11 cellular contexts compared by ENCODE assay signal in the genomic region with DNA sequence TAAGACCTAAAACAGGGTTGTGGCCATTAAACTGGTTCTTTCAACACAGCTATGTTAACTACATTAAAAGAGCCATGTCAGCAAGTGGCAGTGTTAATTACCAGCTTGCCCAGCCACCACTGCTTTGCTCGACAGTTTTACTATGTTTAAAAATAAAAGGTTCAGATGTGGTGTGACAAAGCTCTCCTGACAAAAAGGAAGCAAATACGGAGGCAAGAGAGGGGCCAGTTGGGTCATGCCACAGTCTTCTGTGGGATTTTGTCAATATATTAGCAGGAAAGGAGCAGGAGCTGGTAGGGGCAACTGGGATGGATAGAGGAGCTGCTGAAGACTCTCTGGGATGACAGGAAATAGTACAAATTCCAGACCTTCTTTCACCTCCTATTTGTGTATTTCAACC.
DNase-seq lines count a peak whose midpoint lies in the region; ATAC-seq, FAIRE-seq and TF ChIP-seq lines count a peak whose summit lies in the region.
"Had no signal": no experiment of that assay in that cellular context is flagged by ENCODE, and none has a peak within 500 bp of the region (broad histone marks: within the 10 kb centered on the region; RNA-seq: fewer than 3 reads in every experiment).

No MANE protein-coding gene starts in this region.

- POLR2A ChIA-PET in CD4-positive, alpha-beta memory T cell (lab: Charles Lee; ENCODE audit: partially characterized antibody): interaction anchor here (1.1 to 1.6 kb wide), 3 partner anchors 13 to 257 kb away, joined by 4 read pairs; a partner anchor contains a TSS
- POLR2A ChIA-PET in K562 (lab: Yijun Ruan, JAX): interaction anchor here (1.0 kb wide), 1 partner anchor 16 kb away, joined by 4 read pairs; no protein-coding TSS in a partner anchor

- no TSS peak for BruUV-seq in K562 (replicated peaks; lab: Mats Ljungman, UMichigan)

- no peaks in the 10 kb centered on the region for H3K27me3 ChIP-seq in CD4-positive, alpha-beta memory T cell (ENCODE audit: insufficient read depth, low read length)
- H3K27me3 ChIP-seq in HUES6 (ENCODE audit: control insufficient read depth, insufficient read depth, low read length) (no peaks in the 10 kb centered on the region), K562 (ENCODE audit: control insufficient read depth in 2 of 2, insufficient read depth in 2 of 2, low read length in 2 of 2) (no peaks in the 10 kb centered on the region), SJCRH30 (no peaks in the 10 kb centered on the region)

- no peak for DNase-seq in CD4-positive, alpha-beta memory T cell
- no peak for DNase-seq in K562 (ENCODE audit: extremely low read depth in 1 of 4, low spot score in 3 of 4)
- DNase-seq in naive B cell: no peak
- DNase-seq in NCI-H748 (lab: John Stamatoyannopoulos, UW; ENCODE audit: unreplicated experiment): no peak
- DNase-seq in SJCRH30: no peak
- DNase-seq: activated CD8-positive, alpha-beta memory T cell treated with anti-CD3 and anti-CD28 coated beads, Interleukin-2, amount 50 U/mL, for 48 hours had no signal

- H3K9me1 ChIP-seq in K562 (ENCODE audit: control insufficient read depth, insufficient read depth, low read length): no peaks in the 10 kb centered on the region

- H3K4me1 Mint-ChIP-seq in CD4-positive, alpha-beta memory T cell: peaks cover 21 to 34% (median 28%) of the 10 kb centered on the region in 4 donors
- peaks cover 35 to 43% (median 43%) of the 10 kb centered on the region in 3 donors for H3K4me1 Mint-ChIP-seq in naive B cell

- no peak for TF ChIP-seq CTCF in K562 (IDR thresholded peaks at IDR 0.05 in 2 of 3, conservative IDR thresholded peaks at IDR 0.05 in 1 of 3; ENCODE audit: insufficient read depth in 2 of 3, low read depth in 1 of 3, low read length in 3 of 3)

- H2AFZ ChIP-seq in K562 (ENCODE audit: low read depth, low read length): 0 out of 2 replicates have a peak overlapping the region, but pooled peaks have one; percentile 6

- CTCF ChIA-PET in CD4-positive, alpha-beta memory T cell (lab: Charles Lee; ENCODE audit: partially characterized antibody): interaction anchor here (1.2 to 2.7 kb wide), 4 partner anchors 10 to 204 kb away, joined by 3 to 10 read pairs (median 4); a partner anchor contains a TSS
- CTCF ChIA-PET in K562 (lab: Yijun Ruan, JAX; ENCODE audit: low intra/inter-chr PET ratio): no interaction called here

- H3K36me3 Mint-ChIP-seq in CD4-positive, alpha-beta memory T cell: no peaks in the 10 kb centered on the region
- H3K36me3 Mint-ChIP-seq in naive B cell: no peaks in the 10 kb centered on the region

- no peaks in the 10 kb centered on the region for H3K36me3 ChIP-seq in CD4-positive, alpha-beta memory T cell (ENCODE audit: insufficient read depth, low read length)
- H3K36me3 ChIP-seq in HUES6 (ENCODE audit: control insufficient read depth, insufficient read depth, low read length): no peaks in the 10 kb centered on the region
- H3K36me3 ChIP-seq in K562 (ENCODE audit: control insufficient read depth, insufficient read depth, low read length): no peaks in the 10 kb centered on the region
- peaks cover 12% of the 10 kb centered on the region for H3K36me3 ChIP-seq in SJCRH30

- H3K9me3 Mint-ChIP-seq in CD4-positive, alpha-beta memory T cell: peaks cover 0 to 2% (median 0%) of the 10 kb centered on the region in 8 donors
- no peaks in the 10 kb centered on the region for H3K9me3 Mint-ChIP-seq in naive B cell
- H3K9me3 Mint-ChIP-seq: neural crest cell had no signal

- H3K9ac ChIP-seq in HUES6 (ENCODE audit: low read length): peak overlapping the region; percentile 40
- no peak overlapping the region for H3K9ac ChIP-seq in K562 (ENCODE audit: insufficient read depth in 1 of 2, low read depth in 2 of 2, low read length in 2 of 2)

- 0% methylated on average over 1 of the region's 2 CpGs for WGBS in K562 (ENCODE audit: insufficient coverage, low coverage, missing lambda C conversion rate)

- peak overlapping the region; percentile 14 to 23 for H3K4me3 ChIP-seq in CD4-positive, alpha-beta memory T cell (ENCODE audit: low read length in 2 of 2)
- H3K4me3 ChIP-seq in HUES6 (ENCODE audit: low read depth, low read length) (0 out of 2 replicates have a peak overlapping the region, but pooled peaks have one; percentile 28), K562 (no peak overlapping the region), SJCRH30 (no peak overlapping the region)

- no peak for FAIRE-seq in K562 (lab: Jason Lieb, UNC)

- no peak overlapping the region for H3K4me2 ChIP-seq in K562 (ENCODE audit: insufficient read depth, low read length)

- no peaks in the 10 kb centered on the region for H4K20me1 ChIP-seq in K562 (replicated peaks; ENCODE audit: control insufficient read depth, insufficient read depth, low read length)

- no peak for TF ChIP-seq POLR2A in K562 (conservative IDR thresholded peaks at IDR 0.05)

- no peaks in the 10 kb centered on the region for H3K79me2 ChIP-seq in K562 (ENCODE audit: control insufficient read depth, insufficient read depth, low read length)

- no peak overlapping the region for H3K27ac ChIP-seq in CD4-positive, alpha-beta memory T cell (ENCODE audit: low read depth, low read length)
- peak overlapping the region; percentile 71; the same call in 1 of the 2 replicates for H3K27ac ChIP-seq in HUES6 (ENCODE audit: low read depth, low read length)
- H3K27ac ChIP-seq in K562 (ENCODE audit: extremely low read depth, low read depth, low read length): no peak overlapping the region
- H3K27ac ChIP-seq in SJCRH30: no peak overlapping the region

- in situ Hi-C loops in K562 (cut with MboI): no loop called here

- intact Hi-C loops in CD4-positive, alpha-beta memory T cell (cut with micrococcal nuclease): no loop called here
- intact Hi-C loops in K562 (cut with micrococcal nuclease): no loop called here

- TF ChIP-seq RAD21 in K562 (CRISPR knock-in tag; conservative IDR thresholded peaks at IDR 0.05 in 1 of 2, IDR thresholded peaks at IDR 0.05 in 1 of 2): no peak

- H3K27me3 Mint-ChIP-seq in CD4-positive, alpha-beta memory T cell: no peaks in the 10 kb centered on the region
- H3K27me3 Mint-ChIP-seq in naive B cell: no peaks in the 10 kb centered on the region

- H3K4me3 Mint-ChIP-seq in CD4-positive, alpha-beta memory T cell: peak overlapping the region; percentile 69 to 90 (median 78)
- peak overlapping the region; percentile 76 to 86 (median 80) for H3K4me3 Mint-ChIP-seq in naive B cell
- H3K4me3 Mint-ChIP-seq: neural crest cell had no signal

- TF ChIP-seq EP300 in K562 (IDR thresholded peaks at IDR 0.05; ENCODE audit: low read length): no peak

- H3K4me1 ChIP-seq in CD4-positive, alpha-beta memory T cell (ENCODE audit: insufficient read depth, low read length): peaks cover 25% of the 10 kb centered on the region
- H3K4me1 ChIP-seq in HUES6 (ENCODE audit: control insufficient read depth, insufficient read depth, low read length): peaks cover 30% of the 10 kb centered on the region
- peaks cover 0 to 16% of the 10 kb centered on the region in 2 experiments; a peak in 3 of 5 replicates for H3K4me1 ChIP-seq in K562 (replicated peaks in 1 of 2; ENCODE audit: control insufficient read depth in 2 of 2, insufficient read depth in 2 of 2, low read length in 2 of 2)
- peaks cover 7% of the 10 kb centered on the region for H3K4me1 ChIP-seq in SJCRH30

- no peaks in the 10 kb centered on the region for H3K9me3 ChIP-seq in CD4-positive, alpha-beta memory T cell (ENCODE audit: control insufficient read depth in 1 of 2, low read length in 2 of 2)
- H3K9me3 ChIP-seq in HUES6 (ENCODE audit: control insufficient read depth, insufficient read depth, low read depth, low read length): no peaks in the 10 kb centered on the region
- no peaks in the 10 kb centered on the region for H3K9me3 ChIP-seq in K562 (replicated peaks; ENCODE audit: control insufficient read depth, insufficient read depth, low read depth, low read length)
- H3K9me3 ChIP-seq in SJCRH30 (replicated peaks): no peaks in the 10 kb centered on the region

- ATAC-seq in K562: no peak
- ATAC-seq in naive B cell (ENCODE audit: low read depth in 2 of 2): no peak
- ATAC-seq in GM19455 (IDR thresholded peaks at IDR 0.05; ENCODE audit: unreplicated experiment): no peak
- no peak for ATAC-seq in GM18517 (IDR thresholded peaks at IDR 0.05; ENCODE audit: unreplicated experiment)
- ATAC-seq: esophagus mucosa had no signal

- peak overlapping the region; percentile 19 to 89 (median 75) for H3K27ac Mint-ChIP-seq in CD4-positive, alpha-beta memory T cell
- peak overlapping the region in 4 of 6 donors; percentile 52 to 93 (median 80) for H3K27ac Mint-ChIP-seq in naive B cell

TF ChIP-seq in K562, 482 proteins besides CTCF, POLR2A, EP300 and RAD21 (continues in another document):
- no peak for TF ChIP-seq RBM25 (IDR thresholded peaks at IDR 0.05; ENCODE audit: low read depth, low read length, severe bottlenecking)
- TF ChIP-seq, protein P1, sequence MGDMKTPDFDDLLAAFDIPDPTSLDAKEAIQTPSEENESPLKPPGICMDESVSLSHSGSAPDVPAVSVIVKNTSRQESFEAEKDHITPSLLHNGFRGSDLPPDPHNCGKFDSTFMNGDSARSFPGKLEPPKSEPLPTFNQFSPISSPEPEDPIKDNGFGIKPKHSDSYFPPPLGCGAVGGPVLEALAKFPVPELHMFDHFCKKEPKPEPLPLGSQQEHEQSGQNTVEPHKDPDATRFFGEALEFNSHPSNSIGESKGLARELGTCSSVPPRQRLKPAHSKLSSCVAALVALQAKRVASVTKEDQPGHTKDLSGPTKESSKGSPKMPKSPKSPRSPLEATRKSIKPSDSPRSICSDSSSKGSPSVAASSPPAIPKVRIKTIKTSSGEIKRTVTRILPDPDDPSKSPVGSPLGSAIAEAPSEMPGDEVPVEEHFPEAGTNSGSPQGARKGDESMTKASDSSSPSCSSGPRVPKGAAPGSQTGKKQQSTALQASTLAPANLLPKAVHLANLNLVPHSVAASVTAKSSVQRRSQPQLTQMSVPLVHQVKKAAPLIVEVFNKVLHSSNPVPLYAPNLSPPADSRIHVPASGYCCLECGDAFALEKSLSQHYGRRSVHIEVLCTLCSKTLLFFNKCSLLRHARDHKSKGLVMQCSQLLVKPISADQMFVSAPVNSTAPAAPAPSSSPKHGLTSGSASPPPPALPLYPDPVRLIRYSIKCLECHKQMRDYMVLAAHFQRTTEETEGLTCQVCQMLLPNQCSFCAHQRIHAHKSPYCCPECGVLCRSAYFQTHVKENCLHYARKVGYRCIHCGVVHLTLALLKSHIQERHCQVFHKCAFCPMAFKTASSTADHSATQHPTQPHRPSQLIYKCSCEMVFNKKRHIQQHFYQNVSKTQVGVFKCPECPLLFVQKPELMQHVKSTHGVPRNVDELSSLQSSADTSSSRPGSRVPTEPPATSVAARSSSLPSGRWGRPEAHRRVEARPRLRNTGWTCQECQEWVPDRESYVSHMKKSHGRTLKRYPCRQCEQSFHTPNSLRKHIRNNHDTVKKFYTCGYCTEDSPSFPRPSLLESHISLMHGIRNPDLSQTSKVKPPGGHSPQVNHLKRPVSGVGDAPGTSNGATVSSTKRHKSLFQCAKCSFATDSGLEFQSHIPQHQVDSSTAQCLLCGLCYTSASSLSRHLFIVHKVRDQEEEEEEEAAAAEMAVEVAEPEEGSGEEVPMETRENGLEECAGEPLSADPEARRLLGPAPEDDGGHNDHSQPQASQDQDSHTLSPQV (IDR thresholded peaks at IDR 0.05): no peak

Comparison
In these comparisons a context has a peak if more than half of its experiments do, and no peak if none do; other contexts are left out.
1. H3K4me3 ChIP-seq: peak in CD4-positive, alpha-beta memory T cell (2 of 2) and HUES6 (single experiment); none in K562 (single experiment) and SJCRH30 (single experiment).